Comparison of ENCODE assay signal across 28 cellular contexts in the genomic region with DNA sequence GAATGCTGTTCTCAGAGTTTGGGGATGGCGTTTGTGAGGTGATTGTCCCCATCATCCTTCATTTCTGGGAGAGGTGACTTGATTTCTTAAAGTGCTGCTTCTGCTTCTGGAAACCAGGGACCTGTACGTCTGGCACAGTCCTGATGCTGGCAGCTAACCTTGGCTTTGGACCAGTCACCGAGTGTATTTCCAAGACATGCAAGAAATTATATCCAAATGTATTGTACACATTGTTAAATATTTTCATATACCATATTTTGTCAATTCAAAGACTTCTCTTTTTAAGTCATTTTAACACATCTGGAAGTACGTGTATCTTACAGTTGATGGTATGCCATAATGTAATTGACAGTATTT.
DNase-seq lines count a peak whose midpoint lies in the region; ATAC-seq and TF ChIP-seq lines count a peak whose summit lies in the region.
"Had no signal": no experiment of that assay in that cellular context is flagged by ENCODE, and none has a peak within 500 bp of the region (broad histone marks: within the 10 kb centered on the region; RNA-seq: fewer than 3 reads in every experiment).

No MANE protein-coding gene starts in this region.

- H3K9ac ChIP-seq in IMR-90 (ENCODE audit: low read depth, low read length) (no peak overlapping the region), neural progenitor cell (no peak overlapping the region)
- H3K9ac ChIP-seq: BLaER1 had no signal

- peak overlapping the region; percentile 90 for H3K27ac Mint-ChIP-seq in neural progenitor cell
- no peak overlapping the region for H3K27ac Mint-ChIP-seq in activated CD4-positive, alpha-beta T cell treated with anti-CD3 and anti-CD28 coated beads for 36 hours
- H3K27ac Mint-ChIP-seq: activated CD4-positive, alpha-beta T cell treated with anti-CD3 and anti-CD28 coated beads, Interleukin-2, amount 10 ng/mL, durations not matched to agents 7 days and 5 days; activated CD8-positive, alpha-beta memory T cell treated with anti-CD3 and anti-CD28 coated beads, Interleukin-2, amount 10 ng/mL, durations not matched to agents 7 days and 5 days; nephron progenitor cell had no signal

- no peaks in the 10 kb centered on the region for H3K9me3 ChIP-seq in IMR-90 (ENCODE audit: control insufficient read depth, insufficient read depth, low read length)
- no peaks in the 10 kb centered on the region for H3K9me3 ChIP-seq in ectodermal cell (ENCODE audit: control insufficient read depth, low read length)
- H3K9me3 ChIP-seq in neural progenitor cell (ENCODE audit: low read depth) = no peaks in the 10 kb centered on the region
- no peaks in the 10 kb centered on the region for H3K9me3 ChIP-seq in ovary
- H3K9me3 ChIP-seq: BLaER1 had no signal

- H3K4ac ChIP-seq in IMR-90 (ENCODE audit: low read depth, low read length) = no peak overlapping the region

- CTCF ChIA-PET in IMR-90 (lab: Yijun Ruan, JAX) = interaction anchor here (1.1 kb wide), 1 partner anchor 144 kb away, joined by 3 read pairs; no protein-coding TSS in a partner anchor
- CTCF ChIA-PET in activated CD4-positive, alpha-beta T cell treated with anti-CD3 and anti-CD28 coated beads for 36 hours (lab: Charles Lee) = interaction anchor here (1.1 kb wide), 1 partner anchor 9 kb away, joined by 3 read pairs; no protein-coding TSS in a partner anchor

- no peaks in the 10 kb centered on the region for H3K27me3 ChIP-seq in IMR-90 (ENCODE audit: control insufficient read depth, insufficient read depth, low read length)
- H3K27me3 ChIP-seq in ectodermal cell (ENCODE audit: control insufficient read depth, insufficient read depth, low read length, poor library complexity, severe bottlenecking) = no peaks in the 10 kb centered on the region
- no peaks in the 10 kb centered on the region for H3K27me3 ChIP-seq in neural progenitor cell
- H3K27me3 ChIP-seq in ovary = no peaks in the 10 kb centered on the region
- H3K27me3 ChIP-seq: BLaER1 had no signal

- ATAC-seq in IMR-90 (ENCODE audit: low read depth) (no peak), esophagus mucosa (no peak)
- no peak for ATAC-seq in activated CD4-positive, alpha-beta T cell treated with anti-CD3 and anti-CD28 coated beads for 36 hours
- ATAC-seq: activated CD8-positive, alpha-beta memory T cell treated with anti-CD3 and anti-CD28 coated beads, Interleukin-2, amount 10 ng/mL, durations not matched to agents 7 days and 5 days; left ventricle myocardium superior; sciatic nerve had no signal

- H3K4me2 ChIP-seq in IMR-90 (ENCODE audit: low read depth, low read length) (no peak overlapping the region), neural progenitor cell (peak overlapping the region; percentile 60)
- H3K4me2 ChIP-seq: BLaER1 had no signal

- H2BK15ac ChIP-seq in IMR-90 (ENCODE audit: low read depth, low read length) = no peak overlapping the region

- H3K4me1 ChIP-seq in IMR-90 (ENCODE audit: control insufficient read depth, insufficient read depth, low read length) = peaks cover 16% of the 10 kb centered on the region
- H3K4me1 ChIP-seq in ectodermal cell (ENCODE audit: control insufficient read depth, insufficient read depth, low read length) = peaks cover 51% of the 10 kb centered on the region
- peaks cover 68% of the 10 kb centered on the region for H3K4me1 ChIP-seq in neural progenitor cell
- peaks cover 12% of the 10 kb centered on the region for H3K4me1 ChIP-seq in ovary (ENCODE audit: insufficient read depth)

- H4K5ac ChIP-seq in IMR-90 (ENCODE audit: low read depth, low read length) = no peak overlapping the region

- H3K23ac ChIP-seq in IMR-90 (ENCODE audit: low read depth, low read length) = no peak overlapping the region

- in situ Hi-C loops in IMR-90 (cut with MboI; ENCODE audit: low sequenced_read_pairs) = no loop called here

- H3F3A ChIP-seq in neural progenitor cell (ENCODE audit: low read depth) = peaks cover 41% of the 10 kb centered on the region

- H3K36me3 ChIP-seq in IMR-90 (ENCODE audit: control insufficient read depth, insufficient read depth, low read length) (peaks cover 4% of the 10 kb centered on the region; the same call in 1 of the 2 replicates), ectodermal cell (ENCODE audit: control insufficient read depth, insufficient read depth, low read length) (no peaks in the 10 kb centered on the region), neural progenitor cell (no peaks in the 10 kb centered on the region), ovary (no peaks in the 10 kb centered on the region)

- peak overlapping the region; percentile 3; the same call in 1 of the 2 replicates for H2AK5ac ChIP-seq in IMR-90 (ENCODE audit: low read depth, low read length)

- TF ChIP-seq POLR2A in IMR-90 (IDR thresholded peaks at IDR 0.05; ENCODE audit: low read depth, low read length) = no peak
- TF ChIP-seq POLR2A in ovary (IDR thresholded peaks at IDR 0.05) = no peak

- peaks cover 100% of the 10 kb centered on the region for H3K79me2 ChIP-seq in neural progenitor cell (ENCODE audit: low read depth)

- peaks cover 39 to 83% of the 10 kb centered on the region in 2 experiments for H3K79me1 ChIP-seq in IMR-90 (ENCODE audit: low read depth in 1 of 2, low read length in 2 of 2)

- BruUV-seq in IMR-90 (replicated peaks; lab: Mats Ljungman, UMichigan) = no TSS peak

- peaks cover 25% of the 10 kb centered on the region for H3K9me1 ChIP-seq in IMR-90 (ENCODE audit: insufficient read depth, low read length)

- TF ChIP-seq EP300 in ovary (IDR thresholded peaks at IDR 0.05) = no peak

- peaks cover 8% of the 10 kb centered on the region for H3K36me3 Mint-ChIP-seq in neural progenitor cell
- H3K36me3 Mint-ChIP-seq in activated CD4-positive, alpha-beta T cell treated with anti-CD3 and anti-CD28 coated beads for 36 hours (ENCODE audit: low read depth) = peaks cover 6% of the 10 kb centered on the region

- no peaks in the 10 kb centered on the region for H3K27me3 Mint-ChIP-seq in neural progenitor cell (ENCODE audit: insufficient read depth, low read depth)
- no peaks in the 10 kb centered on the region for H3K27me3 Mint-ChIP-seq in activated CD4-positive, alpha-beta T cell treated with anti-CD3 and anti-CD28 coated beads for 36 hours
- H3K27me3 Mint-ChIP-seq: activated CD4-positive, alpha-beta T cell treated with anti-CD3 and anti-CD28 coated beads, Interleukin-2, amount 10 ng/mL, durations not matched to agents 7 days and 5 days; activated CD8-positive, alpha-beta memory T cell treated with anti-CD3 and anti-CD28 coated beads, Interleukin-2, amount 10 ng/mL, durations not matched to agents 7 days and 5 days had no signal

- H4K20me1 ChIP-seq in IMR-90 (ENCODE audit: insufficient read depth, low read length) (peaks cover 31% of the 10 kb centered on the region), neural progenitor cell (ENCODE audit: low read depth) (peaks cover 95% of the 10 kb centered on the region)

- H2BK20ac ChIP-seq in IMR-90 (ENCODE audit: low read depth, low read length) = no peak overlapping the region

- no peak overlapping the region for H3K56ac ChIP-seq in IMR-90 (ENCODE audit: extremely low read depth, insufficient read depth, low read length)

- POLR2A ChIA-PET in IMR-90 (lab: Charles Lee; ENCODE audit: unreplicated experiment) = no interaction called here
- POLR2A ChIA-PET in activated CD4-positive, alpha-beta T cell treated with anti-CD3 and anti-CD28 coated beads for 36 hours (lab: Charles Lee) = no interaction called here

- H4K8ac ChIP-seq in IMR-90 (ENCODE audit: low read depth in 2 of 2, low read length in 2 of 2) = no peak overlapping the region

- no peaks in the 10 kb centered on the region for H3K9me3 Mint-ChIP-seq in neural progenitor cell
- H3K9me3 Mint-ChIP-seq in activated CD4-positive, alpha-beta T cell treated with anti-CD3 and anti-CD28 coated beads for 36 hours (ENCODE audit: low read depth) = no peaks in the 10 kb centered on the region
- H3K9me3 Mint-ChIP-seq: activated CD4-positive, alpha-beta T cell treated with anti-CD3 and anti-CD28 coated beads, Interleukin-2, amount 10 ng/mL, durations not matched to agents 7 days and 5 days; activated T-helper 1 cell treated with anti-CD3 and anti-CD28 coated beads, Interleukin-12 subunit alpha, Interleukin-12 subunit beta, Interleukin-2, Interleukin-4 antibody, amounts not matched to agents 30 ng/mL and 10 ng/mL and 1 ng/mL, durations not matched to agents 14 hours and 24 hours and 36 hours had no signal

- H3K27ac ChIP-seq in IMR-90 (ENCODE audit: insufficient read depth, low read length) (peak overlapping the region; percentile 28; the same call in 1 of the 2 replicates), ectodermal cell (ENCODE audit: insufficient read depth, low read depth, low read length, poor library complexity, severe bottlenecking) (peak overlapping the region; percentile 86), neural progenitor cell (no peak overlapping the region), ovary (no peak overlapping the region)
- H3K27ac ChIP-seq: BLaER1, SK-N-MC, VCaP had no signal

- peaks cover 73% of the 10 kb centered on the region for H3K4me1 Mint-ChIP-seq in neural progenitor cell
- peaks cover 58% of the 10 kb centered on the region for H3K4me1 Mint-ChIP-seq in activated CD4-positive, alpha-beta T cell treated with anti-CD3 and anti-CD28 coated beads for 36 hours

- DNase-seq in IMR-90 = no peak
- no peak for DNase-seq in neural progenitor cell (ENCODE audit: low spot score)
- peak; percentile 33 for DNase-seq in superior temporal gyrus (ENCODE audit: extremely low spot score)
- DNase-seq in activated CD4-positive, alpha-beta T cell treated with anti-CD3 and anti-CD28 coated beads for 36 hours = no peak
- no peak for DNase-seq in RPMI8226
- DNase-seq in ovary = no peak
- DNase-seq: activated CD4-positive, alpha-beta T cell treated with anti-CD3 and anti-CD28 coated beads, Interleukin-2, amount 10 ng/mL, durations not matched to agents 7 days and 5 days; activated CD8-positive, alpha-beta memory T cell treated with anti-CD3 and anti-CD28 coated beads, Interleukin-2, amount 10 ng/mL, durations not matched to agents 7 days and 5 days; activated naive CD4-positive, alpha-beta T cell treated with anti-CD3 and anti-CD28 coated beads, Interleukin-2, amount 50 U/mL, for 16 hours; amygdala; central memory CD4-positive, alpha-beta T cell; DMS79; erythroblast; foreskin fibroblast; left ventricle myocardium superior; NCI-H1694 treated with DMSO at 0.1 percent for 48 hours; NCI-H2171 treated with DMSO at 0.1 percent for 48 hours; NCI-H526 treated with DMSO at 0.1 percent for 48 hours; nephron progenitor cell; stimulated activated CD8-positive, alpha-beta memory T cell treated with anti-CD3 and anti-CD28 coated beads, Interleukin-4, amount 100 ng/mL, for 48 hours; T-helper 2 cell had no signal

- H3K4me3 ChIP-seq in IMR-90 (ENCODE audit: insufficient read depth, low read depth, low read length) = no peak overlapping the region
- H3K4me3 ChIP-seq in ectodermal cell (ENCODE audit: insufficient read depth, low read depth, low read length) = no peak overlapping the region
- H3K4me3 ChIP-seq in neural progenitor cell = no peak overlapping the region
- no peak overlapping the region for H3K4me3 ChIP-seq in ovary
- H3K4me3 ChIP-seq: BLaER1, SK-N-MC had no signal

- WGBS in IMR-90 (ENCODE audit: extremely low coverage in 2 of 2, insufficient read length in 1 of 2), 2 experiments = no CpG with 5 or more reads among the region's 4 CpGs
- WGBS in ectodermal cell, 2 experiments = 65 to 75% methylated on average over 4 of the region's 4 CpGs
- WGBS in ovary, 3 donors = 73 to 80% (median 79%) methylated on average over 4 of the region's 4 CpGs

- no peak overlapping the region for H2BK5ac ChIP-seq in IMR-90 (ENCODE audit: low read depth, low read length, poor library complexity, severe bottlenecking)

- H2AFZ ChIP-seq in IMR-90 (replicated peaks; ENCODE audit: low read length, poor library complexity) (no peak overlapping the region), neural progenitor cell (replicated peaks) (no peak overlapping the region)

- H3K14ac ChIP-seq in IMR-90 (replicated peaks; ENCODE audit: low read depth, low read length) = no peak overlapping the region

- H2BK120ac ChIP-seq in IMR-90 (ENCODE audit: low read depth, low read length) = no peak overlapping the region

- dilution Hi-C loops in IMR-90 (cut with HindIII; ENCODE audit: low sequenced_read_pairs, unreplicated experiment) = no loop called here

- no peak overlapping the region for H2AK9ac ChIP-seq in IMR-90 (replicated peaks; ENCODE audit: low read depth, low read length, poor library complexity)

- no peak overlapping the region for H4K91ac ChIP-seq in IMR-90 (ENCODE audit: insufficient read depth, low read depth, low read length)

- TF ChIP-seq RAD21 in IMR-90 (IDR thresholded peaks at IDR 0.05; ENCODE audit: low read length) = no peak

- H3K18ac ChIP-seq in IMR-90 (ENCODE audit: low read depth, low read length) = no peak overlapping the region

- H3K4me3 Mint-ChIP-seq in neural progenitor cell = peak overlapping the region; percentile 76
- H3K4me3 Mint-ChIP-seq in activated CD4-positive, alpha-beta T cell treated with anti-CD3 and anti-CD28 coated beads for 36 hours = no peak overlapping the region
- H3K4me3 Mint-ChIP-seq: activated CD4-positive, alpha-beta T cell treated with anti-CD3 and anti-CD28 coated beads, Interleukin-2, amount 10 ng/mL, durations not matched to agents 7 days and 5 days; activated CD8-positive, alpha-beta memory T cell treated with anti-CD3 and anti-CD28 coated beads, Interleukin-2, amount 10 ng/mL, durations not matched to agents 7 days and 5 days; activated T-helper 1 cell treated with anti-CD3 and anti-CD28 coated beads, Interleukin-12 subunit alpha, Interleukin-12 subunit beta, Interleukin-2, Interleukin-4 antibody, amounts not matched to agents 30 ng/mL and 10 ng/mL and 1 ng/mL, durations not matched to agents 14 hours and 24 hours and 36 hours; nephron progenitor cell had no signal

- TF ChIP-seq CTCF in IMR-90 (conservative IDR thresholded peaks at IDR 0.05; ENCODE audit: low read depth, low read length) (no peak), neural progenitor cell (IDR thresholded peaks at IDR 0.05) (no peak), ovary (IDR thresholded peaks at IDR 0.05) (no peak)

- intact Hi-C loops in IMR-90 (cut with micrococcal nuclease) (no loop called here), ovary (cut with DNase I) (loop anchor here in 2 of 4 donors (10.0 kb wide), 2 partner anchors 58 to 298 kb away; partner anchors contain the start of gene ANKRD10 (in 1 of the 2))
- intact Hi-C loops in activated CD4-positive, alpha-beta T cell treated with anti-CD3 and anti-CD28 coated beads for 36 hours (cut with DNase I, micrococcal nuclease) = no loop called here

Comparison
In these comparisons a context has a peak if more than half of its experiments do, and no peak if none do; other contexts are left out.
1. H3K27ac ChIP-seq: peak in IMR-90 (single experiment) and ectodermal cell (single experiment); none in neural progenitor cell (single experiment) and ovary (0 of 2).